In the genomic region with DNA sequence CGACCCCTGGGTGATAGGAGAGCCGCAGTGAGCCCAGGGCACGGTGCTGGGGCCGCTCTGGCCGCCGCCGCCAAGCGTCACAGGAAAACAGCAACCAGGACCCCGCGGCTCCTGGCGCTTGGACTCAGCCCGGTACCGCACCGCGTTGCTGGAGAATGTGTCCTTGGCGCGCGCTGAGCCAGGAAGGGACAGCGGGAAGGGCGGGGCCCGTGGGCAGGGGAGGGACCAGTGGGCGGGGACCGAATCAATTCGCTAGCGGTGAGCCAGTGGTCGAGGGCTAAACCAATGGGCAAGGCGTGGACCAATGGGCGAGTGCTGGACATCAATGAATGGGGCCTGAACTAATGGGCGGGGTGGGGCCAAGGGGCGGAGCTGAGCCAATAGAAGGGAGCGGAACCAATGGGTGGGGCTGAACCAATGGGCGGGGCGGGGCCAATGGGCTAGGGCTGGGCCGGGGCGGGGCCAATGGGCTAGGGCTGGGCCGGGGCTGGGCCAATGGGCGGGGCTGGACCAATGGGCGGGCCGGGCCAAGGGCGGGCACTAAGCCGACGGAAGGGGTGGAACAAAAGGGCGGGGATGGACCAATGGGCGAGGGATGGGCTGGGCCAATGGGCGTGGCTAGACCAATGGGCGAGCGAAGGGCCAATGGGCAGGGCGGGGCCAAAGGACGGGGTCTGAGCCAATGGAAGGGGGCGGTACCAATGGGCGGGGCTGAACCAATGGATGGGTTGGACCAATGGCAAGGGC, we compare ENCODE assay signal across 1 cellular context.
TF ChIP-seq lines count a peak whose summit lies in the region.

No MANE protein-coding gene starts in this region.

TF ChIP-seq in HepG2, 621 proteins besides CTCF, POLR2A, EP300 and RAD21 (continued from another document and continues in another):
- TF ChIP-seq, protein P1, sequence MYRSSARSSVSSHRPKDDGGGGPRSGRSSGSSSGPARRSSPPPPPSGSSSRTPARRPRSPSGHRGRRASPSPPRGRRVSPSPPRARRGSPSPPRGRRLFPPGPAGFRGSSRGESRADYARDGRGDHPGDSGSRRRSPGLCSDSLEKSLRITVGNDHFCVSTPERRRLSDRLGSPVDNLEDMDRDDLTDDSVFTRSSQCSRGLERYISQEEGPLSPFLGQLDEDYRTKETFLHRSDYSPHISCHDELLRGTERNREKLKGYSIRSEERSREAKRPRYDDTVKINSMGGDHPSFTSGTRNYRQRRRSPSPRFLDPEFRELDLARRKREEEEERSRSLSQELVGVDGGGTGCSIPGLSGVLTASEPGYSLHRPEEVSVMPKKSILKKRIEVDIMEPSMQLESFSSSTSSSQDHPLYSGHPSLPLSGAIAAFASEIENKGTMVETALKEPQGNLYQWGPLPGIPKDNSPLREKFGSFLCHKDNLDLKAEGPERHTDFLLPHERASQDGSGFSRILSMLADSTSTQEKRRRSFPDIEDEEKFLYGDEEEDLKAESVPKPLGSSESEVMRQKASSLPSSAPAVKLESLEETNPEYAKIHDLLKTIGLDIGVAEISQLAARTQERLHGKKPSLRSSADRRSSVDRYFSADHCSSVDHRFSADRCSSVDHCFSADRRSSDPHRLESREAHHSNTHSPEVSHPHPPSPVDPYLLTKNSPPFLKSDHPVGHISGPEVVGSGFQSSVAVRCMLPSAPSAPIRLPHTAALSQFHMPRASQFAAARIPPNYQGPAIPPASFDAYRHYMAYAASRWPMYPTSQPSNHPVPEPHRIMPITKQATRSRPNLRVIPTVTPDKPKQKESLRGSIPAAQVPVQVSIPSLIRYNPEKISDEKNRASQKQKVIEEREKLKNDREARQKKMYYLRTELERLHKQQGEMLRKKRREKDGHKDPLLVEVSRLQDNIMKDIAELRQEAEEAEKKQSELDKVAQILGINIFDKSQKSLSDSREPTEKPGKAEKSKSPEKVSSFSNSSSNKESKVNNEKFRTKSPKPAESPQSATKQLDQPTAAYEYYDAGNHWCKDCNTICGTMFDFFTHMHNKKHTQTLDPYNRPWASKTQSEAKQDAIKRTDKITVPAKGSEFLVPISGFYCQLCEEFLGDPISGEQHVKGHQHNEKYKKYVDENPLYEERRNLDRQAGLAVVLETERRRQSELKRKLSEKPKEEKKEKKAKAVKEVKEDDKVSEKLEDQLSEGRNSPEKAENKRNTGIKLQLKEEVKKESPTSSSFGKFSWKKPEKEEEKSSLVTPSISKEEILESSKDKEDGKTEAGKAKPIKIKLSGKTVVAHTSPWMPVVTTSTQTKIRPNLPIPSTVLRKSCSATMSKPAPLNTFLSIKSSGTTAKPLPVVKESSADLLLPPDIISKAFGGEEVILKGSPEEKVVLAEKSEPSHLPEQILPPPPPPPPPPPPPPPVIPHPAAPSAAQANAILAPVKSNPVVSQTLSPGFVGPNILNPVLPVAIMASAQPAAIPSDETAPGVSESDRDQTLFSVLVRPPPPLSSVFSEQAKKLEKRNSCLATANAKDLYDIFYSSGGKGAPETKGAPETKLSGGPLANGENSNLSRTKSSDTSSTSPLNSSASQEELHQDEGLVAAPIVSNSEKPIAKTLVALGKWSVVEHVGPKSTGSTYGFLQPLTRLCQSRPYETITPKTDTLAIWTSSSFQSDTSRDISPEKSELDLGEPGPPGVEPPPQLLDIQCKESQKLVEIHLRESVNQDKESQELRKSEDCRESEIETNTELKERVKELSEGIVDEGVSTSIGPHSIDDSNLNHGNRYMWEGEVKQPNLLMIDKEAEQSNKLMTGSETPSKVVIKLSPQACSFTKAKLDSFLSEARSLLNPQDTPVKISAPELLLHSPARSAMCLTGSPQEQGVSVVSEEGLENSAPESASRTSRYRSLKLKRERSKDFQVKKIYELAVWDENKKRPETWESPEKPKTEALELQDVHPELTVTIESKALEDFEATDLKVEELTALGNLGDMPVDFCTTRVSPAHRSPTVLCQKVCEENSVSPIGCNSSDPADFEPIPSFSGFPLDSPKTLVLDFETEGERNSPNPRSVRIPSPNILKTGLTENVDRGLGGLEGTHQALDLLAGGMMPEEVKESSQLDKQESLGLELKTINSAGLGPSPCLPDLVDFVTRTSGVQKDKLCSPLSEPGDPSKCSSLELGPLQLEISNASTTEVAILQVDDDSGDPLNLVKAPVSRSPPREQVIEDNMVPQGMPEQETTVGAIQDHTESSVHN (CRISPR knock-in tag; IDR thresholded peaks at IDR 0.05) = no peak
- no peak for TF ChIP-seq ZNF749 (CRISPR knock-in tag; IDR thresholded peaks at IDR 0.05; ENCODE audit: borderline replicate concordance)
- TF ChIP-seq AKNA (CRISPR knock-in tag; IDR thresholded peaks at IDR 0.05; ENCODE audit: borderline replicate concordance) = no peak
- peak; percentile 46; the same call in 1 of the 2 replicates for TF ChIP-seq MED13 (CRISPR knock-in tag; IDR thresholded peaks at IDR 0.05)
- peak; percentile 73; the same call in 1 of the 2 replicates for TF ChIP-seq ERF (CRISPR knock-in tag; IDR thresholded peaks at IDR 0.05)
- no peak for TF ChIP-seq ZKSCAN5 (CRISPR knock-in tag; IDR thresholded peaks at IDR 0.05)
- TF ChIP-seq SKI (IDR thresholded peaks at IDR 0.05; ENCODE audit: partially characterized antibody) = no peak
- TF ChIP-seq ZNF205 (CRISPR knock-in tag; IDR thresholded peaks at IDR 0.05) = peak; percentile 81
- TF ChIP-seq ZNF546 (CRISPR knock-in tag; conservative IDR thresholded peaks at IDR 0.05) = no peak
- peak; percentile 99 for TF ChIP-seq POLR2AphosphoS5 (IDR thresholded peaks at IDR 0.05; ENCODE audit: low read depth, low read length)
- no peak for TF ChIP-seq ZNF577 (CRISPR knock-in tag; IDR thresholded peaks at IDR 0.05; ENCODE audit: borderline replicate concordance, low read depth)
- TF ChIP-seq, protein P2, sequence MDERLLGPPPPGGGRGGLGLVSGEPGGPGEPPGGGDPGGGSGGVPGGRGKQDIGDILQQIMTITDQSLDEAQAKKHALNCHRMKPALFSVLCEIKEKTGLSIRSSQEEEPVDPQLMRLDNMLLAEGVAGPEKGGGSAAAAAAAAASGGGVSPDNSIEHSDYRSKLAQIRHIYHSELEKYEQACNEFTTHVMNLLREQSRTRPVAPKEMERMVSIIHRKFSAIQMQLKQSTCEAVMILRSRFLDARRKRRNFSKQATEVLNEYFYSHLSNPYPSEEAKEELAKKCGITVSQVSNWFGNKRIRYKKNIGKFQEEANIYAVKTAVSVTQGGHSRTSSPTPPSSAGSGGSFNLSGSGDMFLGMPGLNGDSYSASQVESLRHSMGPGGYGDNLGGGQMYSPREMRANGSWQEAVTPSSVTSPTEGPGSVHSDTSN (CRISPR knock-in tag; IDR thresholded peaks at IDR 0.05) = no peak
- TF ChIP-seq ZNF207 (IDR thresholded peaks at IDR 0.05; ENCODE audit: borderline replicate concordance) = no peak
- 0 out of 2 replicates have a peak, but pooled peaks have one; percentile 51 for TF ChIP-seq ZNF513 (CRISPR knock-in tag; conservative IDR thresholded peaks at IDR 0.05)
- TF ChIP-seq ZNF414 (CRISPR knock-in tag; IDR thresholded peaks at IDR 0.05) = peak; percentile 91
- TF ChIP-seq MZF1 (CRISPR knock-in tag; IDR thresholded peaks at IDR 0.05; ENCODE audit: borderline replicate concordance) = no peak
- peak; percentile 55; the same call in 1 of the 2 replicates for TF ChIP-seq TFE3 (CRISPR knock-in tag; IDR thresholded peaks at IDR 0.05)
- no peak for TF ChIP-seq PCBP1 (IDR thresholded peaks at IDR 0.05; ENCODE audit: borderline replicate concordance, low read depth, low read length)
- TF ChIP-seq HNRNPLL (IDR thresholded peaks at IDR 0.05; ENCODE audit: low read depth, low read length, poor library complexity, severe bottlenecking) = no peak
- peak in 1 of 2 experiments; percentile 87; a peak in 2 of 4 replicates for TF ChIP-seq KLF16 (CRISPR knock-in tag; IDR thresholded peaks at IDR 0.05)
- no peak for TF ChIP-seq ZNF672 (CRISPR knock-in tag; IDR thresholded peaks at IDR 0.05)
- TF ChIP-seq ZNF773 (CRISPR knock-in tag; IDR thresholded peaks at IDR 0.05; ENCODE audit: borderline replicate concordance) = peak; percentile 51; the same call in 1 of the 2 replicates
- TF ChIP-seq ATAD3A (CRISPR knock-in tag; IDR thresholded peaks at IDR 0.05) = no peak
- TF ChIP-seq ZBTB26 (CRISPR knock-in tag; IDR thresholded peaks at IDR 0.05; ENCODE audit: borderline replicate concordance) = peak; percentile 69
- TF ChIP-seq RBFOX2 (IDR thresholded peaks at IDR 0.05; ENCODE audit: low read depth, low read length) = peak; percentile 99
- 0 out of 2 replicates have a peak, but pooled peaks have one; percentile 58 for TF ChIP-seq ZNF264 (CRISPR knock-in tag; IDR thresholded peaks at IDR 0.05)
- TF ChIP-seq CENPX (CRISPR knock-in tag; IDR thresholded peaks at IDR 0.05) = no peak
- 0 out of 2 replicates have a peak, but pooled peaks have one; percentile 30 for TF ChIP-seq FOXJ3 (CRISPR knock-in tag; IDR thresholded peaks at IDR 0.05; ENCODE audit: borderline replicate concordance)
- TF ChIP-seq NONO (IDR thresholded peaks at IDR 0.05) = no peak
- peak; percentile 83 for TF ChIP-seq NONO (CRISPR knock-in tag; conservative IDR thresholded peaks at IDR 0.05)
- TF ChIP-seq ZFP1 (CRISPR knock-in tag; IDR thresholded peaks at IDR 0.05) = no peak
- no peak for TF ChIP-seq NFIB (CRISPR knock-in tag; IDR thresholded peaks at IDR 0.05; ENCODE audit: borderline replicate concordance)
- no peak for TF ChIP-seq NR2F6 (IDR thresholded peaks at IDR 0.05)
- peak; percentile 36; the same call in 1 of the 2 replicates for TF ChIP-seq NR2F6 (CRISPR knock-in tag; IDR thresholded peaks at IDR 0.05)
- TF ChIP-seq ZNF777 (CRISPR knock-in tag; IDR thresholded peaks at IDR 0.05) = no peak
